ENCODE assay signal across 16 cellular contexts in genomic region chr6:139641412-139641811, GRCh38.
"Had no signal": no experiment of that assay in that cellular context is flagged by ENCODE, and none has a peak within 500 bp of the region (broad histone marks: within the 10 kb centered on the region; RNA-seq: fewer than 3 reads in every experiment).

No MANE protein-coding gene starts in this region.

- DNase-seq: activated CD4-positive, alpha-beta T cell treated with anti-CD3 and anti-CD28 coated beads, Interleukin-2, amount 50 U/mL, for 1 hour; activated CD8-positive, alpha-beta memory T cell treated with anti-CD3 and anti-CD28 coated beads for 24 hours; activated naive CD8-positive, alpha-beta T cell treated with anti-CD3 and anti-CD28 coated beads for 36 hours; amygdala; body of pancreas; central memory CD4-positive, alpha-beta T cell; effector CD4-positive, alpha-beta T cell; foreskin fibroblast; occipital lobe; stimulated activated CD4-positive, alpha-beta T cell treated with anti-CD3 and anti-CD28 coated beads, Interleukin-4, amount 100 ng/mL, for 1 hour; stimulated activated naive CD4-positive, alpha-beta T cell treated with Interleukin-2 at 50 U/mL for 16 hours; substantia nigra; T-helper 2 cell had no signal

- ATAC-seq: activated CD4-positive, CD25-positive, alpha-beta regulatory T cell treated with anti-CD3 and anti-CD28 coated beads, Interleukin-2, amount 50 U/mL, for 24 hours; body of pancreas had no signal

- H3K4me1 ChIP-seq: body of pancreas had no signal

- H3K36me3 ChIP-seq: tibial nerve had no signal

- H3K9me3 ChIP-seq: body of pancreas had no signal

- H3K27ac ChIP-seq: body of pancreas, coronary artery, tibial nerve had no signal

- H3K4me3 ChIP-seq: body of pancreas, coronary artery, tibial nerve had no signal

- H3K27me3 ChIP-seq: body of pancreas, tibial nerve had no signal
